ENCODE assay signal across 15 cellular contexts in the genomic region with DNA sequence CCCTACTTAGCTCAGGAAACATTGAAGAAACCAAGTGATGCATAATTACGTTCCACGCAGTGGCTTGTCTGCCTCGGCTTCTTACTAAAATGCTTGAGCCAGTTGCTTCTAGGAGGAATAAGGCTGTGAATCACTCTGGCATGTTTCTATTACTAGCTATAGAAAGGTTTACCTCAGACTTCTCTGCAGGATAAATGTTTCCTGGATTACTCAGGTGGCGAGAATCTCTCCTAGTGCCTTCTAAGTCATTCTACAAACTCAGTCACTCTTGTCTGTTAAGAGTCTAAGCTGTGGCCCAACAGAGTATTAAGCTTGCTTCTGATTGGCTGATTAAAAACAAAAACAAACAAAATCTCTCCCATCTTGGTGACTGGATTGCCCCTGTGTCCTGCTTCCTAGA.
DNase-seq lines count a peak whose midpoint lies in the region; ATAC-seq and TF ChIP-seq lines count a peak whose summit lies in the region.
"Had no signal": no experiment of that assay in that cellular context is flagged by ENCODE, and none has a peak within 500 bp of the region (broad histone marks: within the 10 kb centered on the region; RNA-seq: fewer than 3 reads in every experiment).

No MANE protein-coding gene starts in this region.

- H3K4me2 ChIP-seq in smooth muscle cell: peak overlapping the region; percentile 15

- intact Hi-C loops in CD14-positive monocyte (cut with micrococcal nuclease) (no loop called here), sigmoid colon (cut with DNase I) (no loop called here)

- ATAC-seq in HG02759 (IDR thresholded peaks at IDR 0.05; ENCODE audit: unreplicated experiment): no peak
- ATAC-seq: effector memory CD8-positive, alpha-beta T cell; Right ventricle myocardium inferior had no signal

- peaks cover 3% of the 10 kb centered on the region for H3K4me1 Mint-ChIP-seq in CD14-positive monocyte

- H3K9me3 Mint-ChIP-seq in CD14-positive monocyte: peaks cover 0 to 1% (median 0%) of the 10 kb centered on the region in 7 donors
- H3K9me3 Mint-ChIP-seq: activated CD4-positive, alpha-beta memory T cell treated with anti-CD3 and anti-CD28 coated beads for 36 hours; effector memory CD8-positive, alpha-beta T cell; nephron had no signal

- H3K27ac ChIP-seq in smooth muscle cell (ENCODE audit: low read depth) (peak overlapping the region; percentile 84), sigmoid colon (no peak overlapping the region)
- H3K27ac ChIP-seq: ascending aorta had no signal

- H3K36me3 ChIP-seq in smooth muscle cell (ENCODE audit: low read depth) (no peaks in the 10 kb centered on the region), sigmoid colon (no peaks in the 10 kb centered on the region)
- H3K36me3 ChIP-seq: ascending aorta had no signal

- no peaks in the 10 kb centered on the region for H3K27me3 ChIP-seq in smooth muscle cell (ENCODE audit: low read depth)
- H3K27me3 ChIP-seq in sigmoid colon: no peaks in the 10 kb centered on the region
- H3K27me3 ChIP-seq: ascending aorta had no signal

- no peak overlapping the region for H3K4me3 Mint-ChIP-seq in CD14-positive monocyte
- H3K4me3 Mint-ChIP-seq: activated CD4-positive, alpha-beta memory T cell treated with anti-CD3 and anti-CD28 coated beads for 36 hours; effector memory CD8-positive, alpha-beta T cell; nephron had no signal

- no peaks in the 10 kb centered on the region for H3K79me2 ChIP-seq in smooth muscle cell (ENCODE audit: low read depth)

- H3K9ac ChIP-seq in smooth muscle cell (ENCODE audit: low read depth): no peak overlapping the region

- DNase-seq in H4 (ENCODE audit: low spot score) (peak; percentile 12), T1000 (lab: John Stamatoyannopoulos, UW) (peak; percentile 52), fibroblast of the aortic adventitia (ENCODE audit: low read depth) (peak; percentile 70), smooth muscle cell (lab: John Stamatoyannopoulos, UW; ENCODE audit: unreplicated experiment) (no peak), CD14-positive monocyte (ENCODE audit: low spot score) (no peak), germinal center (ENCODE audit: low spot score) (no peak), sigmoid colon (no peak)
- DNase-seq: activated CD4-positive, alpha-beta memory T cell treated with anti-CD3 and anti-CD28 coated beads for 36 hours; effector memory CD8-positive, alpha-beta T cell; NCI-H1417 treated with DMSO at 0.1 percent for 48 hours had no signal

- no peak overlapping the region for H3K27ac Mint-ChIP-seq in CD14-positive monocyte
- H3K27ac Mint-ChIP-seq: activated CD4-positive, alpha-beta memory T cell treated with anti-CD3 and anti-CD28 coated beads for 36 hours; effector memory CD8-positive, alpha-beta T cell; nephron had no signal

- H3K27me3 Mint-ChIP-seq in CD14-positive monocyte (ENCODE audit: low read depth in 3 of 3): peaks cover 2 to 3% (median 2%) of the 10 kb centered on the region in 3 donors
- H3K27me3 Mint-ChIP-seq: activated CD4-positive, alpha-beta memory T cell treated with anti-CD3 and anti-CD28 coated beads for 36 hours had no signal

- no peak overlapping the region for H2AFZ ChIP-seq in smooth muscle cell (ENCODE audit: low read depth)

- H3F3A ChIP-seq in smooth muscle cell (ENCODE audit: low read depth): peaks cover 8% of the 10 kb centered on the region

- TF ChIP-seq CTCF in fibroblast of the aortic adventitia (IDR thresholded peaks at IDR 0.05; ENCODE audit: insufficient read depth, low read length) (no peak), smooth muscle cell (IDR thresholded peaks at IDR 0.05; ENCODE audit: borderline replicate concordance, insufficient read depth, poor library complexity, severe bottlenecking) (no peak), CD14-positive monocyte (IDR thresholded peaks at IDR 0.05) (no peak), sigmoid colon (IDR thresholded peaks at IDR 0.05) (no peak)

- WGBS in smooth muscle cell (ENCODE audit: low lambda C conversion rate): 36% methylated on average over 4 of the region's 4 CpGs
- 86 to 93% methylated on average over 4 of the region's 4 CpGs for WGBS in sigmoid colon, 2 donors

- TF ChIP-seq EP300 in sigmoid colon (IDR thresholded peaks at IDR 0.05): no peak

- H3K4me3 ChIP-seq in fibroblast of the aortic adventitia (ENCODE audit: low read depth, low read length) (no peak overlapping the region), smooth muscle cell (no peak overlapping the region), sigmoid colon (no peak overlapping the region)
- H3K4me3 ChIP-seq: ascending aorta, skin epidermis had no signal

- H3K4me1 ChIP-seq in smooth muscle cell (ENCODE audit: low read depth): peaks cover 21% of the 10 kb centered on the region
- H3K4me1 ChIP-seq in sigmoid colon: peaks cover 0 to 9% (median 3%) of the 10 kb centered on the region in 4 donors
- H3K4me1 ChIP-seq: ascending aorta had no signal

- no peaks in the 10 kb centered on the region for H3K36me3 Mint-ChIP-seq in CD14-positive monocyte
- H3K36me3 Mint-ChIP-seq: activated CD4-positive, alpha-beta memory T cell treated with anti-CD3 and anti-CD28 coated beads for 36 hours had no signal

- H3K9me3 ChIP-seq in smooth muscle cell (replicated peaks; ENCODE audit: low read depth): no peaks in the 10 kb centered on the region
- H3K9me3 ChIP-seq in sigmoid colon: no peaks in the 10 kb centered on the region
- H3K9me3 ChIP-seq: ascending aorta had no signal

- TF ChIP-seq POLR2A in sigmoid colon (IDR thresholded peaks at IDR 0.05): no peak

- no peaks in the 10 kb centered on the region for H4K20me1 ChIP-seq in smooth muscle cell (ENCODE audit: low read depth)

Comparison
In these comparisons a context has a peak if more than half of its experiments do, and no peak if none do; other contexts are left out.
1. DNase-seq: peak in H4 (single experiment), T1000 (single experiment) and fibroblast of the aortic adventitia (single experiment); none in smooth muscle cell (single experiment), CD14-positive monocyte (single experiment), germinal center (single experiment) and sigmoid colon (single experiment).